10 cellular contexts compared by ENCODE assay signal in genomic region chr17:7825206-7825980, GRCh38. TPM values are rescaled to one million over a fixed set of nuclear protein-coding genes. Genes with fewer than 3 reads are reported as not detected.
DNase-seq lines count a peak whose midpoint lies in the region; ATAC-seq and TF ChIP-seq lines count a peak whose summit lies in the region.
"Had no signal": no experiment of that assay in that cellular context is flagged by ENCODE, and none has a peak within 500 bp of the region (broad histone marks: within the 10 kb centered on the region; RNA-seq: fewer than 3 reads in every experiment).

No MANE protein-coding gene starts in this region.

- H3K27ac ChIP-seq in GM23338 (ENCODE audit: low read depth) (no peak overlapping the region), WERI-Rb-1 (0 out of 2 replicates have a peak overlapping the region, but pooled peaks have one; percentile 0), vagina (no peak overlapping the region)
- H3K27ac ChIP-seq: left lung had no signal

- no peaks in the 10 kb centered on the region for H4K20me1 ChIP-seq in GM23338 (replicated peaks; ENCODE audit: insufficient read depth)

- no peaks in the 10 kb centered on the region for H3K9me3 Mint-ChIP-seq in GM23338

- no peaks in the 10 kb centered on the region for H3K36me3 Mint-ChIP-seq in GM23338 (ENCODE audit: low read depth)

- intact Hi-C loops in left colon (cut with DNase I, micrococcal nuclease) (no loop called here), vagina (cut with DNase I) (no loop called here)

- ATAC-seq in GM23338 (no peak), left colon (peak; percentile 37), HG03521 (IDR thresholded peaks at IDR 0.05; ENCODE audit: unreplicated experiment) (no peak)
- ATAC-seq: left lung had no signal

- no peak for TF ChIP-seq POLR2A in vagina (IDR thresholded peaks at IDR 0.05)

- TF ChIP-seq CTCF in BE2C (IDR thresholded peaks at IDR 0.05; ENCODE audit: low read depth, low read length), result peak; percentile 33; the same call in 1 of the 2 replicates
- TF ChIP-seq CTCF in GM23338 (conservative IDR thresholded peaks at IDR 0.05; ENCODE audit: low read depth in 2 of 2), result peak; percentile 20 to 23; a peak in 3 of 4 replicates
- 0 out of 2 replicates have a peak, but pooled peaks have one; percentile 24 for TF ChIP-seq CTCF in WERI-Rb-1 (IDR thresholded peaks at IDR 0.05; ENCODE audit: low read depth, low read length)
- no peak for TF ChIP-seq CTCF in vagina (IDR thresholded peaks at IDR 0.05)

- no peak overlapping the region; the same call in 2 of the 3 replicates for H3K4me3 Mint-ChIP-seq in GM23338

- H3K36me3 ChIP-seq in BE2C (no peaks in the 10 kb centered on the region), GM23338 (ENCODE audit: insufficient read depth) (no peaks in the 10 kb centered on the region), WERI-Rb-1 (no peaks in the 10 kb centered on the region), vagina (no peaks in the 10 kb centered on the region)
- H3K36me3 ChIP-seq: left lung had no signal

- H3K27me3 ChIP-seq in BE2C (no peaks in the 10 kb centered on the region), GM23338 (ENCODE audit: insufficient read depth) (peaks cover 43% of the 10 kb centered on the region; the same call in 1 of the 2 replicates), WERI-Rb-1 (ENCODE audit: insufficient read depth, low read depth, severe bottlenecking) (no peaks in the 10 kb centered on the region), vagina (no peaks in the 10 kb centered on the region)
- H3K27me3 ChIP-seq: left lung had no signal

- H3K4me3 ChIP-seq in BE2C (ENCODE audit: low read depth, low read length) (no peak overlapping the region), GM23338 (no peak overlapping the region), WERI-Rb-1 (ENCODE audit: low read depth, low read length) (no peak overlapping the region), vagina (no peak overlapping the region)
- H3K4me3 ChIP-seq: left lung had no signal

- H3K27me3 Mint-ChIP-seq in GM23338 (ENCODE audit: insufficient read depth, low read depth, poor library complexity), result peaks cover 22% of the 10 kb centered on the region

- no peaks in the 10 kb centered on the region for H3F3A ChIP-seq in GM23338 (replicated peaks; ENCODE audit: low read depth)

- H3K4me1 ChIP-seq in BE2C, result peaks cover 10% of the 10 kb centered on the region
- H3K4me1 ChIP-seq in GM23338 (ENCODE audit: insufficient read depth), result no peaks in the 10 kb centered on the region
- no peaks in the 10 kb centered on the region for H3K4me1 ChIP-seq in vagina
- H3K4me1 ChIP-seq: left lung had no signal

- no peak overlapping the region for H2AFZ ChIP-seq in GM23338

- peak; percentile 35 for DNase-seq in BE2C
- no peak for DNase-seq in GM23338 (ENCODE audit: low spot score)
- peak; percentile 65 for DNase-seq in WERI-Rb-1
- peak in 1 of 2 donors; percentile 8 for DNase-seq in left colon
- no peak for DNase-seq in vagina (ENCODE audit: extremely low spot score in 2 of 2)
- DNase-seq in AG08396 (ENCODE audit: low spot score), result no peak
- no peak for DNase-seq in NCI-H187 treated with DMSO at 0.1 percent for 48 hours (lab: John Stamatoyannopoulos, UW)
- DNase-seq: effector CD8-positive, alpha-beta T cell; left lung had no signal

- no peaks in the 10 kb centered on the region for H3K9me2 ChIP-seq in GM23338 (ENCODE audit: insufficient read depth)

- H3K4me2 ChIP-seq in GM23338, result no peak overlapping the region

- H3K4me1 Mint-ChIP-seq in GM23338, result peaks cover 16% of the 10 kb centered on the region

- no peaks in the 10 kb centered on the region for H3K79me2 ChIP-seq in GM23338 (replicated peaks; ENCODE audit: insufficient read depth)

- H3K27ac Mint-ChIP-seq in GM23338, result no peak overlapping the region

- no peaks in the 10 kb centered on the region for H3K9me3 ChIP-seq in BE2C
- H3K9me3 ChIP-seq in WERI-Rb-1 (ENCODE audit: severe bottlenecking), result no peaks in the 10 kb centered on the region
- no peaks in the 10 kb centered on the region for H3K9me3 ChIP-seq in vagina
- H3K9me3 ChIP-seq: left lung had no signal

TF ChIP-seq in GM23338, 12 proteins besides CTCF, POLR2A, EP300 and RAD21 (continues in another document):
- TF ChIP-seq ETS1 (IDR thresholded peaks at IDR 0.05), result no peak
- no peak for TF ChIP-seq STAT1 (IDR thresholded peaks at IDR 0.05; ENCODE audit: unreplicated experiment)
- TF ChIP-seq POLR2AphosphoS5 (IDR thresholded peaks at IDR 0.05; ENCODE audit: low read depth), result no peak
- TF ChIP-seq NANOG (IDR thresholded peaks at IDR 0.05; ENCODE audit: borderline replicate concordance), result no peak

RNA-seq across cellular contexts. Expression of gene KDM6B, which starts 8.6 kb away (rescaled TPM):
- 28.2 TPM for polyA plus RNA-seq in BE2C (2012; ENCODE audit: insufficient read depth, insufficient read length, low read depth)
- total RNA-seq in GM23338 (2014; rRNA removed; shearing (Covaris generic)), result 1.4 and 1.8 TPM in 2 replicates
- polyA plus RNA-seq in GM23338 (2016; fragmentation: Nextera tagmentation; extraction: Ambion mirVana), result 1.1 and 1.4 TPM in 2 replicates
- total RNA-seq in left colon (10 to 100 TPM; 49.5 to 50.4 TPM), vagina (12.5 TPM)

RNA-seq across cellular contexts. Expression of gene TMEM88, which starts 29.5 kb away (rescaled TPM):
- polyA plus RNA-seq in BE2C (2012; ENCODE audit: insufficient read depth, insufficient read length, low read depth), result 98.8 TPM
- 0.97 TPM in 1 of 2 replicates, not detected in the other for total RNA-seq in GM23338 (2014; rRNA removed; shearing (Covaris generic))
- polyA plus RNA-seq in GM23338 (2016; fragmentation: Nextera tagmentation; extraction: Ambion mirVana), result 0.43 and 0.58 TPM in 2 replicates
- total RNA-seq in left colon (1 to 10 TPM; 3.8 to 6.1 TPM), vagina (26.3 TPM)

RNA-seq across cellular contexts. Expression of gene NAA38, which starts 32.0 kb away (rescaled TPM):
- 331 TPM for polyA plus RNA-seq in BE2C (2012; ENCODE audit: insufficient read depth, insufficient read length, low read depth)
- total RNA-seq in GM23338 (2014; rRNA removed; shearing (Covaris generic)), result 17.1 and 24.0 TPM in 2 replicates
- 74.8 and 78.5 TPM in 2 replicates for polyA plus RNA-seq in GM23338 (2016; fragmentation: Nextera tagmentation; extraction: Ambion mirVana)
- total RNA-seq in left colon, result 10 to 100 TPM; 49.7 to 83.0 TPM
- total RNA-seq in vagina, result 83.5 TPM

RNA-seq across cellular contexts. Expression of gene CYB5D1, which starts 32.4 kb away (rescaled TPM):
- 21.6 TPM for polyA plus RNA-seq in BE2C (2012; ENCODE audit: insufficient read depth, insufficient read length, low read depth)
- total RNA-seq in GM23338 (2014; rRNA removed; shearing (Covaris generic)), result 5.6 and 8.4 TPM in 2 replicates
- 2.7 and 3.5 TPM in 2 replicates for polyA plus RNA-seq in GM23338 (2016; fragmentation: Nextera tagmentation; extraction: Ambion mirVana)
- total RNA-seq in left colon, result 1 to 10 TPM; 8.3 to 9.0 TPM
- total RNA-seq in vagina, result 4.4 TPM

Comparison
In these comparisons a context has a peak if more than half of its experiments do, and no peak if none do; other contexts are left out.
1. DNase-seq: peak in BE2C (single experiment) and WERI-Rb-1 (single experiment); none in GM23338 (single experiment), vagina (0 of 2), AG08396 (single experiment) and NCI-H187 treated with DMSO at 0.1 percent for 48 hours (single experiment).
2. CTCF ChIP-seq: peak in BE2C (single experiment), GM23338 (2 of 2) and WERI-Rb-1 (single experiment); none in vagina (0 of 3).